ENCODE assay signal across 1 cellular context in the genomic region with DNA sequence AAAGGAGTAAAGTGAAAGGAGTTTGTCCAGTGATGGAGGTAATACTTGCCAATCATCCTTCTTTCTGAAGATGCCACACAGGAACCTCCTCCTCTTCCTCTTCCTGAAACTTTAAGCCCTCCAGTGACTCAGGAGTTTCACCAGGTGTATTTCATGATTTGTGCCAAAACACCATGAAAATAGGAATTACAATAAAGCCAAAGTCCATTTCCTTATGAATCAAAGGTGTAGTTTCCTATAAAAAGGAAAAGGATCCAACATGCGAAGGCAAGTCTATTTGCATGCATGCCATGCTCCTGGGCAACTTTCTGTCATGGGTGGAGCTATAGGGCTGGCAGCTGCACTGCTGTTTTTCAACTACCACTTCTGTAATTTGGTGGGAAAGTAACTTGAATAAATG.
TF ChIP-seq lines count a peak whose summit lies in the region.

No MANE protein-coding gene starts in this region.

TF ChIP-seq in GM23338, 12 proteins besides CTCF, POLR2A, EP300 and RAD21 (continued from another document):
- TF ChIP-seq, protein P1, sequence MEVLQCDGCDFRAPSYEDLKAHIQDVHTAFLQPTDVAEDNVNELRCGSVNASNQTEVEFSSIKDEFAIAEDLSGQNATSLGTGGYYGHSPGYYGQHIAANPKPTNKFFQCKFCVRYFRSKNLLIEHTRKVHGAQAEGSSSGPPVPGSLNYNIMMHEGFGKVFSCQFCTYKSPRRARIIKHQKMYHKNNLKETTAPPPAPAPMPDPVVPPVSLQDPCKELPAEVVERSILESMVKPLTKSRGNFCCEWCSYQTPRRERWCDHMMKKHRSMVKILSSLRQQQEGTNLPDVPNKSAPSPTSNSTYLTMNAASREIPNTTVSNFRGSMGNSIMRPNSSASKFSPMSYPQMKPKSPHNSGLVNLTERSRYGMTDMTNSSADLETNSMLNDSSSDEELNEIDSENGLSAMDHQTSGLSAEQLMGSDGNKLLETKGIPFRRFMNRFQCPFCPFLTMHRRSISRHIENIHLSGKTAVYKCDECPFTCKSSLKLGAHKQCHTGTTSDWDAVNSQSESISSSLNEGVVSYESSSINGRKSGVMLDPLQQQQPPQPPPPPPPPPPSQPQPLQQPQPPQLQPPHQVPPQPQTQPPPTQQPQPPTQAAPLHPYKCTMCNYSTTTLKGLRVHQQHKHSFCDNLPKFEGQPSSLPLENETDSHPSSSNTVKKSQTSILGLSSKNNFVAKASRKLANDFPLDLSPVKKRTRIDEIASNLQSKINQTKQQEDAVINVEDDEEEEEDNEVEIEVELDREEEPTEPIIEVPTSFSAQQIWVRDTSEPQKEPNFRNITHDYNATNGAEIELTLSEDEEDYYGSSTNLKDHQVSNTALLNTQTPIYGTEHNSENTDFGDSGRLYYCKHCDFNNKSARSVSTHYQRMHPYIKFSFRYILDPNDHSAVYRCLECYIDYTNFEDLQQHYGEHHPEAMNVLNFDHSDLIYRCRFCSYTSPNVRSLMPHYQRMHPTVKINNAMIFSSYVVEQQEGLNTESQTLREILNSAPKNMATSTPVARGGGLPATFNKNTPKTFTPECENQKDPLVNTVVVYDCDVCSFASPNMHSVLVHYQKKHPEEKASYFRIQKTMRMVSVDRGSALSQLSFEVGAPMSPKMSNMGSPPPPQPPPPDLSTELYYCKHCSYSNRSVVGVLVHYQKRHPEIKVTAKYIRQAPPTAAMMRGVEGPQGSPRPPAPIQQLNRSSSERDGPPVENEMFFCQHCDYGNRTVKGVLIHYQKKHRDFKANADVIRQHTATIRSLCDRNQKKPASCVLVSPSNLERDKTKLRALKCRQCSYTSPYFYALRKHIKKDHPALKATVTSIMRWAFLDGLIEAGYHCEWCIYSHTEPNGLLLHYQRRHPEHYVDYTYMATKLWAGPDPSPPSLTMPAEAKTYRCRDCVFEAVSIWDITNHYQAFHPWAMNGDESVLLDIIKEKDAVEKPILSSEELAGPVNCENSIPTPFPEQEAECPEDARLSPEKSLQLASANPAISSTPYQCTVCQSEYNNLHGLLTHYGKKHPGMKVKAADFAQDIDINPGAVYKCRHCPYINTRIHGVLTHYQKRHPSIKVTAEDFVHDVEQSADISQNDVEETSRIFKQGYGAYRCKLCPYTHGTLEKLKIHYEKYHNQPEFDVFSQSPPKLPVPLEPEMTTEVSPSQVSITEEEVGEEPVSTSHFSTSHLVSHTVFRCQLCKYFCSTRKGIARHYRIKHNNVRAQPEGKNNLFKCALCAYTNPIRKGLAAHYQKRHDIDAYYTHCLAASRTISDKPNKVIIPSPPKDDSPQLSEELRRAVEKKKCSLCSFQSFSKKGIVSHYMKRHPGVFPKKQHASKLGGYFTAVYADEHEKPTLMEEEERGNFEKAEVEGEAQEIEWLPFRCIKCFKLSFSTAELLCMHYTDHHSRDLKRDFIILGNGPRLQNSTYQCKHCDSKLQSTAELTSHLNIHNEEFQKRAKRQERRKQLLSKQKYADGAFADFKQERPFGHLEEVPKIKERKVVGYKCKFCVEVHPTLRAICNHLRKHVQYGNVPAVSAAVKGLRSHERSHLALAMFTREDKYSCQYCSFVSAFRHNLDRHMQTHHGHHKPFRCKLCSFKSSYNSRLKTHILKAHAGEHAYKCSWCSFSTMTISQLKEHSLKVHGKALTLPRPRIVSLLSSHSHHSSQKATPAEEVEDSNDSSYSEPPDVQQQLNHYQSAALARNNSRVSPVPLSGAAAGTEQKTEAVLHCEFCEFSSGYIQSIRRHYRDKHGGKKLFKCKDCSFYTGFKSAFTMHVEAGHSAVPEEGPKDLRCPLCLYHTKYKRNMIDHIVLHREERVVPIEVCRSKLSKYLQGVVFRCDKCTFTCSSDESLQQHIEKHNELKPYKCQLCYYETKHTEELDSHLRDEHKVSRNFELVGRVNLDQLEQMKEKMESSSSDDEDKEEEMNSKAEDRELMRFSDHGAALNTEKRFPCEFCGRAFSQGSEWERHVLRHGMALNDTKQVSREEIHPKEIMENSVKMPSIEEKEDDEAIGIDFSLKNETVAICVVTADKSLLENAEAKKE (CRISPR knock-in tag; IDR thresholded peaks at IDR 0.05) = no peak
- TF ChIP-seq ZNF114 (CRISPR knock-in tag; IDR thresholded peaks at IDR 0.05) (no peak), STAT1 (IDR thresholded peaks at IDR 0.05; ENCODE audit: unreplicated experiment) (no peak), EZH2 (IDR thresholded peaks at IDR 0.05; ENCODE audit: low read depth, unreplicated experiment) (no peak)
- TF ChIP-seq, protein P2, sequence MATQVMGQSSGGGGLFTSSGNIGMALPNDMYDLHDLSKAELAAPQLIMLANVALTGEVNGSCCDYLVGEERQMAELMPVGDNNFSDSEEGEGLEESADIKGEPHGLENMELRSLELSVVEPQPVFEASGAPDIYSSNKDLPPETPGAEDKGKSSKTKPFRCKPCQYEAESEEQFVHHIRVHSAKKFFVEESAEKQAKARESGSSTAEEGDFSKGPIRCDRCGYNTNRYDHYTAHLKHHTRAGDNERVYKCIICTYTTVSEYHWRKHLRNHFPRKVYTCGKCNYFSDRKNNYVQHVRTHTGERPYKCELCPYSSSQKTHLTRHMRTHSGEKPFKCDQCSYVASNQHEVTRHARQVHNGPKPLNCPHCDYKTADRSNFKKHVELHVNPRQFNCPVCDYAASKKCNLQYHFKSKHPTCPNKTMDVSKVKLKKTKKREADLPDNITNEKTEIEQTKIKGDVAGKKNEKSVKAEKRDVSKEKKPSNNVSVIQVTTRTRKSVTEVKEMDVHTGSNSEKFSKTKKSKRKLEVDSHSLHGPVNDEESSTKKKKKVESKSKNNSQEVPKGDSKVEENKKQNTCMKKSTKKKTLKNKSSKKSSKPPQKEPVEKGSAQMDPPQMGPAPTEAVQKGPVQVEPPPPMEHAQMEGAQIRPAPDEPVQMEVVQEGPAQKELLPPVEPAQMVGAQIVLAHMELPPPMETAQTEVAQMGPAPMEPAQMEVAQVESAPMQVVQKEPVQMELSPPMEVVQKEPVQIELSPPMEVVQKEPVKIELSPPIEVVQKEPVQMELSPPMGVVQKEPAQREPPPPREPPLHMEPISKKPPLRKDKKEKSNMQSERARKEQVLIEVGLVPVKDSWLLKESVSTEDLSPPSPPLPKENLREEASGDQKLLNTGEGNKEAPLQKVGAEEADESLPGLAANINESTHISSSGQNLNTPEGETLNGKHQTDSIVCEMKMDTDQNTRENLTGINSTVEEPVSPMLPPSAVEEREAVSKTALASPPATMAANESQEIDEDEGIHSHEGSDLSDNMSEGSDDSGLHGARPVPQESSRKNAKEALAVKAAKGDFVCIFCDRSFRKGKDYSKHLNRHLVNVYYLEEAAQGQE (IDR thresholded peaks at IDR 0.05; ENCODE audit: unreplicated experiment) = no peak
